24 cellular contexts compared by ENCODE assay signal in genomic region chr9:13412323-13412722, GRCh38.
DNase-seq lines count a peak whose midpoint lies in the region; ATAC-seq and TF ChIP-seq lines count a peak whose summit lies in the region.
"Had no signal": no experiment of that assay in that cellular context is flagged by ENCODE, and none has a peak within 500 bp of the region (broad histone marks: within the 10 kb centered on the region; RNA-seq: fewer than 3 reads in every experiment).

No MANE protein-coding gene starts in this region.

- no peak overlapping the region for H3K27ac ChIP-seq in PC-9
- H3K27ac ChIP-seq: 22Rv1, body of pancreas, colonic mucosa had no signal

- no peak overlapping the region for H3K4me3 ChIP-seq in neuron (ENCODE audit: low read length)
- H3K4me3 ChIP-seq in PC-9, result no peak overlapping the region
- H3K4me3 ChIP-seq: body of pancreas, colonic mucosa had no signal

- H3K9me2 ChIP-seq in PC-9 (ENCODE audit: insufficient read depth), result no peaks in the 10 kb centered on the region

- no peak for TF ChIP-seq CTCF in PC-9 (conservative IDR thresholded peaks at IDR 0.05)

- POLR2A ChIA-PET in PC-9 (lab: Charles Lee; ENCODE audit: unreplicated experiment), result no interaction called here

- H3K4me2 ChIP-seq in PC-9, result no peak overlapping the region

- intact Hi-C loops in PC-9 (cut with micrococcal nuclease; ENCODE audit: unreplicated experiment), result no loop called here

- H3K9me3 ChIP-seq in neuron (ENCODE audit: low read length), result no peaks in the 10 kb centered on the region
- no peaks in the 10 kb centered on the region for H3K9me3 ChIP-seq in PC-9 (ENCODE audit: insufficient read depth, low read depth)
- H3K9me3 ChIP-seq: body of pancreas, colonic mucosa had no signal

- H3K36me3 ChIP-seq in neuron (ENCODE audit: insufficient read depth, low read length) (no peaks in the 10 kb centered on the region), PC-9 (ENCODE audit: low read depth) (no peaks in the 10 kb centered on the region)
- H3K36me3 ChIP-seq: colonic mucosa had no signal

- H3K79me2 ChIP-seq in PC-9 (ENCODE audit: low read depth), result no peaks in the 10 kb centered on the region

- CTCF ChIA-PET in PC-9 (lab: Charles Lee), result no interaction called here

- H2AFZ ChIP-seq in neuron (ENCODE audit: low read depth, low read length) (peak overlapping the region; percentile 46), PC-9 (no peak overlapping the region)

- H3F3A ChIP-seq in PC-9 (ENCODE audit: insufficient read depth, low read depth), result no peaks in the 10 kb centered on the region

- no peaks in the 10 kb centered on the region for H4K20me1 ChIP-seq in PC-9 (ENCODE audit: insufficient read depth)

- H3K27me3 ChIP-seq in neuron (ENCODE audit: insufficient read depth, low read length) (no peaks in the 10 kb centered on the region), PC-9 (ENCODE audit: insufficient read depth, low read depth) (no peaks in the 10 kb centered on the region)
- H3K27me3 ChIP-seq: body of pancreas, colonic mucosa had no signal

- no peak for ATAC-seq in HG03432 (IDR thresholded peaks at IDR 0.05; ENCODE audit: unreplicated experiment)
- ATAC-seq: body of pancreas; stimulated activated memory B cell treated with anti-CD40 and anti-IgM and Interleukin-4, amounts not matched to agents 10 μg/mL and 1 μg/mL and 100 μg/mL, for 72 hours had no signal

- BruUV-seq in PC-9 (replicated peaks; lab: Mats Ljungman, UMichigan), result no TSS peak

- H3K4me1 ChIP-seq in neuron (ENCODE audit: insufficient read depth, low read length) (no peaks in the 10 kb centered on the region), PC-9 (replicated peaks; ENCODE audit: insufficient read depth) (no peaks in the 10 kb centered on the region)
- H3K4me1 ChIP-seq: body of pancreas, colonic mucosa had no signal

- DNase-seq in DMS 273 (lab: John Stamatoyannopoulos, UW; ENCODE audit: unreplicated experiment) (peak; percentile 23), DMS 273 treated with DMSO at 0.1 percent for 48 hours (lab: John Stamatoyannopoulos, UW) (no peak), NCI-H446 (lab: John Stamatoyannopoulos, UW) (peak; percentile 100), cerebellum (ENCODE audit: low spot score) (peak; percentile 4), NOMO-1 treated with DMSO at 0.1 percent for 48 hours (lab: John Stamatoyannopoulos, UW; ENCODE audit: unreplicated experiment) (no peak), PC-9 (no peak)
- DNase-seq: activated CD4-positive, alpha-beta T cell treated with anti-CD3 and anti-CD28 coated beads, Interleukin-2, amount 50 U/mL, for 48 hours; activated naive CD4-positive, alpha-beta T cell; body of pancreas; CD4-positive, alpha-beta T cell; colonic mucosa; effector CD4-positive, alpha-beta T cell; glutamatergic neuron; GOT3; IMR-90; midbrain; naive B cell; NCI-H510A; occipital lobe; T-helper 2 cell had no signal

Comparison
In these comparisons a context has a peak if more than half of its experiments do, and no peak if none do; other contexts are left out.
1. DNase-seq: peak in DMS 273 (single experiment), NCI-H446 (2 of 2) and cerebellum (single experiment); none in DMS 273 treated with DMSO at 0.1 percent for 48 hours (single experiment), NOMO-1 treated with DMSO at 0.1 percent for 48 hours (single experiment) and PC-9 (0 of 2).